In the genomic region with DNA sequence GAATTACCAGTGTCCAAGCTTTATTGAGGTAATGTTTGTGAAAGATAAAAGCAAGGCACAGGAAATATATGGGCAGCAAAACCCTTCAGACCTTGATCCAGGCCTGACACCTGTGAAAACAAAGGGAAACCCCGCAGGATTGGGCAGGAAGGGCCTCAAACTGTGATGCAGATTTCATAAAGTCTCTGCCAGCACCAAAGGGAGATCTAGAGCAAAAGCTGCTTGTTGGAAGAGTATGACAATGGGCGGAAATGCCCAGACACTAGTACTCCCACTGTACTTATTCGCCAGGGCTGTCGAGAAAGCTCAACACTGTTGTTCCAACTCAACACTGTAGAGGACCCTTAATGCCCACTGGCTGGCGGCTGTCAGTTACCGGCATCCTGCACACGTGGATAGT, we compare ENCODE assay signal across 2 cellular contexts.
TF ChIP-seq lines count a peak whose summit lies in the region.

No MANE protein-coding gene starts in this region.

TF ChIP-seq in GM23338, 12 proteins besides CTCF, POLR2A, EP300 and RAD21:
- TF ChIP-seq POLR2AphosphoS5 (IDR thresholded peaks at IDR 0.05; ENCODE audit: low read depth) (no peak), JUNB (IDR thresholded peaks at IDR 0.05; ENCODE audit: unreplicated experiment) (no peak), ZNF114 (CRISPR knock-in tag; IDR thresholded peaks at IDR 0.05) (no peak), ETS1 (IDR thresholded peaks at IDR 0.05) (no peak), EZH2 (IDR thresholded peaks at IDR 0.05; ENCODE audit: low read depth, unreplicated experiment) (no peak), STAT1 (IDR thresholded peaks at IDR 0.05; ENCODE audit: unreplicated experiment) (no peak)
- TF ChIP-seq, protein P1, sequence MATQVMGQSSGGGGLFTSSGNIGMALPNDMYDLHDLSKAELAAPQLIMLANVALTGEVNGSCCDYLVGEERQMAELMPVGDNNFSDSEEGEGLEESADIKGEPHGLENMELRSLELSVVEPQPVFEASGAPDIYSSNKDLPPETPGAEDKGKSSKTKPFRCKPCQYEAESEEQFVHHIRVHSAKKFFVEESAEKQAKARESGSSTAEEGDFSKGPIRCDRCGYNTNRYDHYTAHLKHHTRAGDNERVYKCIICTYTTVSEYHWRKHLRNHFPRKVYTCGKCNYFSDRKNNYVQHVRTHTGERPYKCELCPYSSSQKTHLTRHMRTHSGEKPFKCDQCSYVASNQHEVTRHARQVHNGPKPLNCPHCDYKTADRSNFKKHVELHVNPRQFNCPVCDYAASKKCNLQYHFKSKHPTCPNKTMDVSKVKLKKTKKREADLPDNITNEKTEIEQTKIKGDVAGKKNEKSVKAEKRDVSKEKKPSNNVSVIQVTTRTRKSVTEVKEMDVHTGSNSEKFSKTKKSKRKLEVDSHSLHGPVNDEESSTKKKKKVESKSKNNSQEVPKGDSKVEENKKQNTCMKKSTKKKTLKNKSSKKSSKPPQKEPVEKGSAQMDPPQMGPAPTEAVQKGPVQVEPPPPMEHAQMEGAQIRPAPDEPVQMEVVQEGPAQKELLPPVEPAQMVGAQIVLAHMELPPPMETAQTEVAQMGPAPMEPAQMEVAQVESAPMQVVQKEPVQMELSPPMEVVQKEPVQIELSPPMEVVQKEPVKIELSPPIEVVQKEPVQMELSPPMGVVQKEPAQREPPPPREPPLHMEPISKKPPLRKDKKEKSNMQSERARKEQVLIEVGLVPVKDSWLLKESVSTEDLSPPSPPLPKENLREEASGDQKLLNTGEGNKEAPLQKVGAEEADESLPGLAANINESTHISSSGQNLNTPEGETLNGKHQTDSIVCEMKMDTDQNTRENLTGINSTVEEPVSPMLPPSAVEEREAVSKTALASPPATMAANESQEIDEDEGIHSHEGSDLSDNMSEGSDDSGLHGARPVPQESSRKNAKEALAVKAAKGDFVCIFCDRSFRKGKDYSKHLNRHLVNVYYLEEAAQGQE (IDR thresholded peaks at IDR 0.05; ENCODE audit: unreplicated experiment) = no peak

TF ChIP-seq in endothelial cell of umbilical vein, 7 proteins besides CTCF, POLR2A, EP300 and RAD21:
- TF ChIP-seq FOS (IDR thresholded peaks at IDR 0.05; ENCODE audit: borderline replicate concordance, insufficient read depth, low read length) (no peak), POLR2AphosphoS5 (IDR thresholded peaks at IDR 0.05; ENCODE audit: insufficient read depth, low read depth, low read length) (no peak), MAX (IDR thresholded peaks at IDR 0.05; ENCODE audit: insufficient read depth, insufficient read length) (no peak), JUN (IDR thresholded peaks at IDR 0.05; ENCODE audit: borderline replicate concordance, insufficient read depth, insufficient read length, low read depth) (no peak), EZH2 (IDR thresholded peaks at IDR 0.05; ENCODE audit: borderline replicate concordance, low read depth, low read length, severe bottlenecking) (no peak), GATA2 (IDR thresholded peaks at IDR 0.05; ENCODE audit: insufficient read depth, insufficient read length, low read depth, low read length) (no peak), MYC (IDR thresholded peaks at IDR 0.05; ENCODE audit: low read depth, low read length) (no peak)
